In genomic region chr9:123742009-123742767, GRCh38 we compare ENCODE assay signal across 13 cellular contexts.
DNase-seq lines count a peak whose midpoint lies in the region; ATAC-seq and TF ChIP-seq lines count a peak whose summit lies in the region.
"Had no signal": no experiment of that assay in that cellular context is flagged by ENCODE, and none has a peak within 500 bp of the region (broad histone marks: within the 10 kb centered on the region; RNA-seq: fewer than 3 reads in every experiment).

No MANE protein-coding gene starts in this region.

- no peaks in the 10 kb centered on the region for H3K9me3 ChIP-seq in H9 (ENCODE audit: control insufficient read depth, low read depth, low read length)
- H3K9me3 ChIP-seq: Caco-2 had no signal

- peak overlapping the region in 2 of 3 experiments; percentile 28 to 36; a peak in 2 of 7 replicates for H3K27ac Mint-ChIP-seq in H9
- H3K27ac Mint-ChIP-seq in CD14-positive monocyte: peak overlapping the region in 3 of 7 donors; percentile 44 to 55 (median 45)
- H3K27ac Mint-ChIP-seq: activated CD8-positive, alpha-beta T cell treated with anti-CD3 and anti-CD28 coated beads, Interleukin-2, amount 10 ng/mL, durations not matched to agents 7 days and 5 days had no signal

- no peak overlapping the region for H2BK5ac ChIP-seq in H9 (ENCODE audit: insufficient read length, low read length)

- no peak overlapping the region for H4K8ac ChIP-seq in H9 (replicated peaks; ENCODE audit: insufficient read length, low read depth, low read length)

- DNase-seq in H9: no peak
- DNase-seq in cardiac fibroblast (ENCODE audit: low read depth in 2 of 2): peak; percentile 45 to 93
- DNase-seq in hypothalamus (lab: John Stamatoyannopoulos, UW): peak in 33 of 51 donors; percentile 1 to 72 (median 30)
- peak; percentile 83 for DNase-seq in retina
- DNase-seq in NCI-H524 (lab: John Stamatoyannopoulos, UW): no peak
- DNase-seq in CD14-positive monocyte (ENCODE audit: low spot score): no peak
- DNase-seq: activated CD8-positive, alpha-beta T cell treated with anti-CD3 and anti-CD28 coated beads, Interleukin-2, amount 10 ng/mL, durations not matched to agents 7 days and 5 days; Caco-2; central memory CD4-positive, alpha-beta T cell; GM23248; NCI-H1417 treated with DMSO at 0.1 percent for 48 hours had no signal

- no peak overlapping the region for H3K9ac ChIP-seq in H9 (ENCODE audit: extremely low read depth, insufficient read length, low read length)
- H3K9ac ChIP-seq: GM23248 had no signal

- no peak for TF ChIP-seq CTCF in H9 (conservative IDR thresholded peaks at IDR 0.05)
- no peak for TF ChIP-seq CTCF in cardiac fibroblast (IDR thresholded peaks at IDR 0.05; ENCODE audit: low read depth, low read length)
- no peak for TF ChIP-seq CTCF in CD14-positive monocyte (IDR thresholded peaks at IDR 0.05)

- H3K4ac ChIP-seq in H9 (ENCODE audit: low read depth, low read length): no peak overlapping the region

- no peaks in the 10 kb centered on the region for H3K9me3 Mint-ChIP-seq in H9
- no peaks in the 10 kb centered on the region for H3K9me3 Mint-ChIP-seq in CD14-positive monocyte

- no peak overlapping the region for H4K5ac ChIP-seq in H9 (ENCODE audit: insufficient read length, low read depth, low read length)

- H4K20me1 ChIP-seq in H9 (ENCODE audit: control insufficient read depth, insufficient read depth, insufficient read length): no peaks in the 10 kb centered on the region

- no peak overlapping the region; the same call in 1 of the 2 replicates for H3K14ac ChIP-seq in H9 (ENCODE audit: insufficient read depth, low read length)

- no peak for ATAC-seq in HG03521 (IDR thresholded peaks at IDR 0.05; ENCODE audit: unreplicated experiment)
- ATAC-seq in GM21529 (IDR thresholded peaks at IDR 0.05; ENCODE audit: unreplicated experiment): no peak
- ATAC-seq: activated CD8-positive, alpha-beta T cell treated with anti-CD3 and anti-CD28 coated beads, Interleukin-2, amount 10 ng/mL, durations not matched to agents 7 days and 5 days had no signal

- H3K4me3 Mint-ChIP-seq in H9 (no peak overlapping the region), CD14-positive monocyte (no peak overlapping the region)
- H3K4me3 Mint-ChIP-seq: activated CD8-positive, alpha-beta T cell treated with anti-CD3 and anti-CD28 coated beads, Interleukin-2, amount 10 ng/mL, durations not matched to agents 7 days and 5 days had no signal

- H3K27me3 ChIP-seq in H9 (ENCODE audit: insufficient read depth, low read length): no peaks in the 10 kb centered on the region

- H3K79me2 ChIP-seq in H9 (ENCODE audit: insufficient read depth, low read length): no peaks in the 10 kb centered on the region

- no peaks in the 10 kb centered on the region for H3K27me3 Mint-ChIP-seq in H9 (ENCODE audit: low read depth)
- peaks cover 0 to 2% (median 2%) of the 10 kb centered on the region in 3 donors for H3K27me3 Mint-ChIP-seq in CD14-positive monocyte (ENCODE audit: low read depth in 3 of 3)

- H3K23ac ChIP-seq in H9 (ENCODE audit: insufficient read length, low read depth, low read length): no peak overlapping the region

- no peaks in the 10 kb centered on the region; the same call in 1 of the 2 replicates for H3K4me1 ChIP-seq in H9 (ENCODE audit: insufficient read depth, low read length)
- H3K4me1 ChIP-seq: Caco-2 had no signal

- no peak overlapping the region for H2AK5ac ChIP-seq in H9 (ENCODE audit: insufficient read length, low read length)

- H2BK120ac ChIP-seq in H9 (ENCODE audit: low read depth, low read length, poor library complexity, severe bottlenecking): no peak overlapping the region

- no peak overlapping the region for H2BK20ac ChIP-seq in H9 (ENCODE audit: low read depth, low read length, poor library complexity, severe bottlenecking)

- no peak overlapping the region for H2BK15ac ChIP-seq in H9 (ENCODE audit: low read depth, low read length)

- no peak overlapping the region for H3K4me3 ChIP-seq in cardiac fibroblast (replicated peaks in 1 of 2; ENCODE audit: low read depth in 2 of 2, low read length in 2 of 2)
- H3K4me3 ChIP-seq: GM23248 had no signal

- no peaks in the 10 kb centered on the region for H3K79me1 ChIP-seq in H9 (ENCODE audit: insufficient read depth, low read depth, low read length, poor library complexity, severe bottlenecking)

- H3K4me2 ChIP-seq in H9 (ENCODE audit: insufficient read depth, insufficient read length, low read length): no peak overlapping the region

- H3K27ac ChIP-seq in H9 (ENCODE audit: insufficient read length, low read depth, low read length): no peak overlapping the region
- H3K27ac ChIP-seq: GM23248 had no signal

- H3K4me1 Mint-ChIP-seq in H9 (peaks cover 7 to 9% of the 10 kb centered on the region in 2 experiments; a peak in 3 of 4 replicates), CD14-positive monocyte (peaks cover 20% of the 10 kb centered on the region)

- H3K36me3 Mint-ChIP-seq in H9 (ENCODE audit: insufficient read depth in 1 of 3, low read depth in 3 of 3): no peaks in the 10 kb centered on the region
- peaks cover 17 to 30% of the 10 kb centered on the region in 2 donors for H3K36me3 Mint-ChIP-seq in CD14-positive monocyte

- H2BK12ac ChIP-seq in H9 (ENCODE audit: insufficient read length, low read depth, low read length): no peak overlapping the region

- no peak overlapping the region for H3K56ac ChIP-seq in H9 (ENCODE audit: insufficient read length, low read depth, low read length)

- H3K23me2 ChIP-seq in H9 (ENCODE audit: insufficient read length, low read depth, low read length, poor library complexity, severe bottlenecking): no peaks in the 10 kb centered on the region

- intact Hi-C loops in CD14-positive monocyte (cut with micrococcal nuclease): no loop called here

- H3K18ac ChIP-seq in H9 (ENCODE audit: insufficient read length, low read depth, low read length): no peak overlapping the region

- H4K91ac ChIP-seq in H9 (ENCODE audit: insufficient read length, low read depth, low read length): no peak overlapping the region

- WGBS in H9 (ENCODE audit: extremely low coverage, insufficient read length, low lambda C conversion rate): no CpG with 5 or more reads among the region's 7 CpGs

- no peak overlapping the region for H3T11ph ChIP-seq in H9 (ENCODE audit: low read length)

- no peak overlapping the region for H2AFZ ChIP-seq in H9 (ENCODE audit: low read length)
- H2AFZ ChIP-seq: GM23248 had no signal

Comparison
In these comparisons a context has a peak if more than half of its experiments do, and no peak if none do; other contexts are left out.
1. DNase-seq: peak in cardiac fibroblast (2 of 2), hypothalamus (33 of 51) and retina (single experiment); none in H9 (single experiment), NCI-H524 (0 of 2) and CD14-positive monocyte (single experiment).